ENCODE assay signal across 11 cellular contexts in genomic region chr9:89442981-89443817, GRCh38. TPM values are rescaled to one million over a fixed set of nuclear protein-coding genes. Genes with fewer than 3 reads are reported as not detected.
DNase-seq lines count a peak whose midpoint lies in the region; ATAC-seq, FAIRE-seq and TF ChIP-seq lines count a peak whose summit lies in the region.
"Had no signal": no experiment of that assay in that cellular context is flagged by ENCODE, and none has a peak within 500 bp of the region (broad histone marks: within the 10 kb centered on the region; RNA-seq: fewer than 3 reads in every experiment).

No MANE protein-coding gene starts in this region.

- H3K27ac Mint-ChIP-seq in naive thymus-derived CD4-positive, alpha-beta T cell, result peak overlapping the region; percentile 76 to 99 (median 96)

- no peaks in the 10 kb centered on the region for H3K9me3 ChIP-seq in GM23248 (ENCODE audit: low read depth)
- H3K9me3 ChIP-seq in SJSA1 (replicated peaks), result no peaks in the 10 kb centered on the region
- H3K9me3 ChIP-seq in naive thymus-derived CD4-positive, alpha-beta T cell (ENCODE audit: control insufficient read depth in 2 of 3, low read length in 3 of 3), result no peaks in the 10 kb centered on the region

- H3K4me2 ChIP-seq in GM23248 (ENCODE audit: unreplicated experiment), result no peak overlapping the region

- no peaks in the 10 kb centered on the region for H3K9me2 ChIP-seq in GM23248 (ENCODE audit: insufficient read depth)

- 92 to 93% methylated on average over 22 of the region's 22 CpGs for WGBS in GM23248 (ENCODE audit: low coverage in 1 of 2, low lambda C conversion rate in 2 of 2, missing lambda C conversion rate in 2 of 2), 2 experiments

- H3K27me3 Mint-ChIP-seq in naive thymus-derived CD4-positive, alpha-beta T cell, result no peaks in the 10 kb centered on the region

- FAIRE-seq in GM12892 (lab: Jason Lieb, UNC), result peak; percentile 67
- FAIRE-seq: endothelial cell of umbilical vein had no signal

- no peaks in the 10 kb centered on the region for H3K79me2 ChIP-seq in GM23248 (ENCODE audit: insufficient read depth)

- H3K4me1 Mint-ChIP-seq in naive thymus-derived CD4-positive, alpha-beta T cell, result peaks cover 62 to 91% (median 85%) of the 10 kb centered on the region in 7 donors

- H3K4me3 ChIP-seq in GM23248 (no peak overlapping the region), SJSA1 (no peak overlapping the region)
- no peak overlapping the region for H3K4me3 ChIP-seq in naive thymus-derived CD4-positive, alpha-beta T cell (ENCODE audit: low read length)
- H3K4me3 ChIP-seq: skin epidermis had no signal

- no peak overlapping the region for H2AFZ ChIP-seq in GM23248

- H4K20me1 ChIP-seq in GM23248 (ENCODE audit: insufficient read depth), result no peaks in the 10 kb centered on the region

- H3K36me3 ChIP-seq in GM23248 (ENCODE audit: low read depth), result no peaks in the 10 kb centered on the region
- H3K36me3 ChIP-seq in SJSA1, result no peaks in the 10 kb centered on the region
- peaks cover 0 to 46% (median 8%) of the 10 kb centered on the region in 3 experiments for H3K36me3 ChIP-seq in naive thymus-derived CD4-positive, alpha-beta T cell (ENCODE audit: control insufficient read depth in 2 of 3, insufficient read depth in 3 of 3, low read length in 3 of 3)

- H3K4me3 Mint-ChIP-seq in naive thymus-derived CD4-positive, alpha-beta T cell, result peak overlapping the region in 3 of 10 donors; percentile 54 to 82 (median 67)

- H3K4me1 ChIP-seq in GM23248 (ENCODE audit: insufficient read depth), result no peaks in the 10 kb centered on the region
- H3K4me1 ChIP-seq in SJSA1 (replicated peaks), result peaks cover 35% of the 10 kb centered on the region
- peaks cover 84 to 89% of the 10 kb centered on the region in 2 donors for H3K4me1 ChIP-seq in naive thymus-derived CD4-positive, alpha-beta T cell (ENCODE audit: control insufficient read depth in 2 of 2, insufficient read depth in 2 of 2, low read length in 2 of 2)

- CTCF ChIA-PET in naive thymus-derived CD4-positive, alpha-beta T cell (lab: Charles Lee), result interaction anchor here (1.5 to 1.7 kb wide), 3 partner anchors 12 to 106 kb away, joined by 3 to 7 read pairs (median 5); no protein-coding TSS in a partner anchor

- peak; percentile 36 for ATAC-seq in naive thymus-derived CD4-positive, alpha-beta T cell

- no peaks in the 10 kb centered on the region for H3F3A ChIP-seq in GM23248 (ENCODE audit: insufficient read depth)

- TF ChIP-seq POLR2A in GM12892 (IDR thresholded peaks at IDR 0.05; ENCODE audit: low read depth, low read length), result no peak

- H3K9ac ChIP-seq in GM23248, result no peak overlapping the region

- H3K27me3 ChIP-seq in GM23248 (replicated peaks; ENCODE audit: insufficient read depth) (0 out of 2 replicates have a peak, but pooled peaks cover 3% of the 10 kb centered on the region), SJSA1 (replicated peaks) (no peaks in the 10 kb centered on the region)
- no peaks in the 10 kb centered on the region for H3K27me3 ChIP-seq in naive thymus-derived CD4-positive, alpha-beta T cell (ENCODE audit: control insufficient read depth in 2 of 2, insufficient read depth in 2 of 2, low read length in 2 of 2)

- H3K36me3 Mint-ChIP-seq in naive thymus-derived CD4-positive, alpha-beta T cell, result peaks cover 0 to 25% (median 19%) of the 10 kb centered on the region in 5 donors

- no peaks in the 10 kb centered on the region for H3K9me3 Mint-ChIP-seq in naive thymus-derived CD4-positive, alpha-beta T cell

- intact Hi-C loops in naive thymus-derived CD4-positive, alpha-beta T cell (cut with micrococcal nuclease), result loop anchor here in 1 of 2 donors (5.0 kb wide), 1 partner anchor 299 kb away; no protein-coding TSS in a partner anchor

- POLR2A ChIA-PET in naive thymus-derived CD4-positive, alpha-beta T cell (lab: Charles Lee), result interaction anchor here (0.9 to 4.2 kb wide), 8 partner anchors 11 to 106 kb away, joined by 3 to 34 read pairs (median 5); no protein-coding TSS in a partner anchor

- DNase-seq in GM12892 (ENCODE audit: insufficient read length) (no peak), GM23248 (peak; percentile 26), SJSA1 (ENCODE audit: low read depth in 1 of 2, low spot score in 2 of 2) (peak; percentile 37 to 64), ureter (ENCODE audit: low spot score) (no peak), NCI-H1694 treated with DMSO at 0.1 percent for 48 hours (lab: John Stamatoyannopoulos, UW) (no peak), HuH-7 (ENCODE audit: low spot score) (no peak), NCI-H146 treated with DMSO at 0.1 percent for 48 hours (lab: John Stamatoyannopoulos, UW; ENCODE audit: unreplicated experiment) (no peak)
- no peak for DNase-seq in naive thymus-derived CD4-positive, alpha-beta T cell
- DNase-seq: SW 1271 had no signal

- H3K27ac ChIP-seq in GM23248, result no peak overlapping the region
- H3K27ac ChIP-seq in SJSA1, result no peak overlapping the region
- peak overlapping the region; percentile 72 for H3K27ac ChIP-seq in naive thymus-derived CD4-positive, alpha-beta T cell (ENCODE audit: low read depth, low read length)

- in situ Hi-C loops in GM23248 (cut with MboI), result no loop called here

RNA-seq across cellular contexts. Expression of gene SEMA4D, which starts 54.7 kb away (rescaled TPM):
- polyA plus RNA-seq in GM12892 (2012; ENCODE audit: missing spikeins), result 54.7 TPM
- total RNA-seq in GM23248 (2014; rRNA removed; shearing (Covaris generic)), result 0.11 and 1.3 TPM in 2 replicates
- polyA plus RNA-seq in GM23248 (2016; fragmentation: Nextera tagmentation; extraction: Ambion mirVana), result 0.11 and 0.25 TPM in 2 replicates
- total RNA-seq in SJSA1 (2014; rRNA removed; shearing (Covaris generic)), result 0.03 and 0.37 TPM in 2 replicates
- 100 to 1,000 TPM; 389 to 465 (median 460) TPM for total RNA-seq in naive thymus-derived CD4-positive, alpha-beta T cell
- polyA plus RNA-seq in naive thymus-derived CD4-positive, alpha-beta T cell, result 100 to 1,000 TPM; 114 to 268 TPM
- 54.3 TPM for total RNA-seq in ureter

Comparison
In these comparisons a context has a peak if more than half of its experiments do, and no peak if none do; other contexts are left out.
1. DNase-seq: peak in GM23248 (single experiment) and SJSA1 (2 of 2); none in GM12892 (single experiment), naive thymus-derived CD4-positive, alpha-beta T cell (0 of 9), ureter (single experiment), NCI-H1694 treated with DMSO at 0.1 percent for 48 hours (single experiment), HuH-7 (single experiment) and NCI-H146 treated with DMSO at 0.1 percent for 48 hours (single experiment).
2. RNA of gene SEMA4D, which starts 54.7 kb away (total RNA-seq): 389 to 465 TPM in naive thymus-derived CD4-positive, alpha-beta T cell and 54.3 TPM in ureter (single experiment); 0.03 to 0.37 TPM in SJSA1 and 0.11 to 1.3 TPM in GM23248; every median in the first group is over 10 times any median in the second.